In genomic region chr3:59264366-59264765, GRCh38 we compare ENCODE assay signal across 1 cellular context.
TF ChIP-seq lines count a peak whose summit lies in the region.

No MANE protein-coding gene starts in this region.

TF ChIP-seq in HCT116, 20 proteins besides CTCF, POLR2A, EP300 and RAD21 (continued from another document):
- no peak for TF ChIP-seq CBX3 (IDR thresholded peaks at IDR 0.05; ENCODE audit: low read depth)
